Comparison of ENCODE assay signal across 8 cellular contexts in the genomic region with DNA sequence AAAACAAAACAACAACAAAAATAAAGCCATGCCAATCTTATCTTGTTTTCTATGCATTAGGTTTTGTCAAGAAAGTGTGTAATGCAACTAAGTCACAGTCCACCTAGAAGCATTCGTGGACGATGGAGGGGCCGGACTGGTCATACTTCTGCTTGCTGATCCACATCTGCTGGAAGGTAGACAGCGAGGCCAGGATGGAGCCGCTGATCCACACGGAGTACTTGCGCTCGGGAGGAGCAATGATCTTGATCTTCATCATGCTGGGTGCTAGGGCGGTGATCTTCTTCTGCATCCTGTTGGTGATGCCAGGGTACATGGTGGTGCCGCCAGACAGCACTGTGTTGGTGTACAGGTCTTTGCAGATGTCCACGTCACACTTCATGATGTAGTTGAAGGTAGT.
"Had no signal": no experiment of that assay in that cellular context is flagged by ENCODE, and none has a peak within 500 bp of the region (broad histone marks: within the 10 kb centered on the region; RNA-seq: fewer than 3 reads in every experiment).

No MANE protein-coding gene starts in this region.

- DNase-seq: IMR-90, KBM-7, KG1 had no signal

- H3K27me3 Mint-ChIP-seq: IgD-negative memory B cell had no signal

- H3K9me3 Mint-ChIP-seq: IgD-negative memory B cell had no signal

- H3K27ac Mint-ChIP-seq: IgD-negative memory B cell had no signal

- ATAC-seq: HepG2, K562 had no signal

- H3K27ac ChIP-seq: HL-60 had no signal

- FAIRE-seq: HepG2, HTR-8/SVneo, K562 had no signal

- H3K36me3 Mint-ChIP-seq: IgD-negative memory B cell had no signal

- H3K4me3 Mint-ChIP-seq: IgD-negative memory B cell had no signal

- H3K4me3 ChIP-seq: K562 had no signal
